In genomic region chr20:21090112-21090737, GRCh38 we compare ENCODE assay signal across 14 cellular contexts.
DNase-seq lines count a peak whose midpoint lies in the region; ATAC-seq and TF ChIP-seq lines count a peak whose summit lies in the region.
"Had no signal": no experiment of that assay in that cellular context is flagged by ENCODE, and none has a peak within 500 bp of the region (broad histone marks: within the 10 kb centered on the region; RNA-seq: fewer than 3 reads in every experiment).

No MANE protein-coding gene starts in this region.

- no peak overlapping the region for H3K4me3 ChIP-seq in NB4 (ENCODE audit: low read depth, low read length)
- peak overlapping the region; percentile 5 for H3K4me3 ChIP-seq in iPS-18a (ENCODE audit: low read length)
- H3K4me3 ChIP-seq: right atrium auricular region had no signal

- no peaks in the 10 kb centered on the region for H3K36me3 ChIP-seq in iPS-18a (ENCODE audit: control insufficient read depth, low read depth, low read length)
- H3K36me3 ChIP-seq: right atrium auricular region had no signal

- no peak overlapping the region for H3K9ac ChIP-seq in iPS-18a (ENCODE audit: low read length)

- no peak for TF ChIP-seq POLR2A in NB4 (IDR thresholded peaks at IDR 0.05; ENCODE audit: extremely low read depth, insufficient read length)

- H3K27ac ChIP-seq in iPS-18a (ENCODE audit: low read length), result no peak overlapping the region
- H3K27ac ChIP-seq: right atrium auricular region had no signal

- peaks cover 33% of the 10 kb centered on the region for H3K4me1 ChIP-seq in iPS-18a (ENCODE audit: control insufficient read depth, low read depth, low read length)
- H3K4me1 ChIP-seq: right atrium auricular region had no signal

- no peaks in the 10 kb centered on the region for H3K9me3 ChIP-seq in iPS-18a (ENCODE audit: control insufficient read depth, low read depth, low read length)

- no peak for TF ChIP-seq CTCF in NB4 (IDR thresholded peaks at IDR 0.05; ENCODE audit: low read depth, low read length)

- ATAC-seq in GM19324 (IDR thresholded peaks at IDR 0.05; ENCODE audit: low FRiP score, unreplicated experiment), result no peak
- ATAC-seq: naive thymus-derived CD4-positive, alpha-beta T cell had no signal

- DNase-seq in COR-L47 (lab: John Stamatoyannopoulos, UW) (peak; percentile 27), NB4 (ENCODE audit: low read depth) (peak; percentile 31), SIG-M5 treated with dmso at 0.1 percent for 504 hours (lab: John Stamatoyannopoulos, UW; ENCODE audit: unreplicated experiment) (peak; percentile 98), 8988T (no peak), HUDEP-2 (lab: John Stamatoyannopoulos, UW; ENCODE audit: unreplicated experiment in 76 of 76) (no peak), HK-2 (ENCODE audit: unreplicated experiment) (no peak)
- DNase-seq: HFFc6; naive thymus-derived CD4-positive, alpha-beta T cell; NK-92 treated with Interleukin-12 subunit alpha and Interleukin-12 subunit beta, amount 100 ng/mL, for 24 hours; stimulated activated CD4-positive, alpha-beta T cell treated with anti-CD3 and anti-CD28 coated beads, Interleukin-2, amount 100 ng/mL, for 24 hours; trophoblast cell had no signal

- peaks cover 6% of the 10 kb centered on the region for H3K27me3 ChIP-seq in iPS-18a (ENCODE audit: control insufficient read depth, insufficient read depth, low read length)
- H3K27me3 ChIP-seq: right atrium auricular region had no signal

Comparison
In these comparisons a context has a peak if more than half of its experiments do, and no peak if none do; other contexts are left out.
1. DNase-seq: peak in COR-L47 (single experiment), NB4 (single experiment) and SIG-M5 treated with dmso at 0.1 percent for 504 hours (single experiment); none in 8988T (single experiment), HUDEP-2 (0 of 76) and HK-2 (single experiment).